In the genomic region with DNA sequence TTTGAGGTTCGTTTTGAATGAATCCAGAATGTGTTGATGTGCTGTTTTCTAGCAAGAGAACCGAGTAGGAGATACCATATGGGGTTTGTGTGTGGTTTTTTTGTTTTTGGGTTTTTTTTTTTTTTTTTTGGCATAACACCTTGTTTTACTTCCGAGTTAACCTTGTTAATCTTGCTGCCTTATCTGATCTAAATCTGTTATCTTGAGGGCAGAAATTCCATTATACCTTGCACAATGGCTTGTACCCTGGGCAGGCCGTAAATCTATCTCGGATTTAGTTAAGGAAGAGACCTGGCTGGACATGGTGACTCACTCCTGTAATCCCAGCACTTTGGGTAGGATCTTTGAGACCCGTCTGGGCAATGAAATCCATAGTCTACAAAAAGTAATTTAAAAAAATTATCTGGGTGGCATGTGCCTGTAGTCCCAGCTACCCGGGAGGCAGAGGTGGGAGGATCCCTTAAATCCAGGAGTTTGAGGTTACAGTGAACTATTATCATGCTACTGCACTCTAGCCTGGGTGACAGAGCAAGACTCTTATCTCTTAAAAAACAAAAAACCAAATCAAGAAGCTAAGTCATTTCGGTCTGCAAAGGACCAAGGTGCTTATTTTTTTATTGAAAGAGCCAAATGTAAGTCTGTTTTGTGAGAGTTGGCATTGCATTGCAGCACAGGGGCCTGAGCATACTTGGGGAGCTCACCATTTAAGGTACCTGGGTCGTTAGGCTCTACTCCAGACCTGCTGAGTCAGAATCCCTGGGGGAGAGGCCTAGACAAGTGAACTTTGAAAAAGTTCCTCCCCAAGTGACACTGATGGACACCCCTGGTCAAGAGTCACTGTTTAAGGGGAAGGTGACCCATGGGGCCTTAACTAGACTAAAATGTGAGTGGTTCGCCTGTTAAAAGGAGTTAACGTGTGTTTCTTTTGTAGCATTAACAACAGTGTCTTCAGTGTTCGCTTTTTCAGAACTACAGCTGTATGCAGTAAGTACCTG, we compare ENCODE assay signal across 1 cellular context.
TF ChIP-seq lines count a peak whose summit lies in the region.

No MANE protein-coding gene starts in this region.

TF ChIP-seq in K562, 482 proteins besides CTCF, POLR2A, EP300 and RAD21 (continued from another document and continues in another):
- TF ChIP-seq, protein P1, sequence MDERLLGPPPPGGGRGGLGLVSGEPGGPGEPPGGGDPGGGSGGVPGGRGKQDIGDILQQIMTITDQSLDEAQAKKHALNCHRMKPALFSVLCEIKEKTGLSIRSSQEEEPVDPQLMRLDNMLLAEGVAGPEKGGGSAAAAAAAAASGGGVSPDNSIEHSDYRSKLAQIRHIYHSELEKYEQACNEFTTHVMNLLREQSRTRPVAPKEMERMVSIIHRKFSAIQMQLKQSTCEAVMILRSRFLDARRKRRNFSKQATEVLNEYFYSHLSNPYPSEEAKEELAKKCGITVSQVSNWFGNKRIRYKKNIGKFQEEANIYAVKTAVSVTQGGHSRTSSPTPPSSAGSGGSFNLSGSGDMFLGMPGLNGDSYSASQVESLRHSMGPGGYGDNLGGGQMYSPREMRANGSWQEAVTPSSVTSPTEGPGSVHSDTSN (CRISPR knock-in tag; IDR thresholded peaks at IDR 0.05; ENCODE audit: low read depth), result no peak
- TF ChIP-seq, protein P1 (tag; conservative IDR thresholded peaks at IDR 0.05; ENCODE audit: low read depth), result peak; percentile 64
- TF ChIP-seq HMG20A (CRISPR knock-in tag; conservative IDR thresholded peaks at IDR 0.05) (no peak), KDM2B (CRISPR knock-in tag; IDR thresholded peaks at IDR 0.05) (no peak), ZNF24 (IDR thresholded peaks at IDR 0.05) (no peak), PHF20 (IDR thresholded peaks at IDR 0.05; ENCODE audit: partially characterized antibody) (no peak), FOXK1 (CRISPR knock-in tag; IDR thresholded peaks at IDR 0.05; ENCODE audit: borderline replicate concordance) (no peak), PHF8 (IDR thresholded peaks at IDR 0.05; ENCODE audit: borderline replicate concordance, low read length) (no peak), SREBF1 (IDR thresholded peaks at IDR 0.05; ENCODE audit: borderline replicate concordance, low read depth, low read length) (no peak), MECOM (CRISPR knock-in tag; IDR thresholded peaks at IDR 0.05) (no peak), BHLHE40 (IDR thresholded peaks at IDR 0.05; ENCODE audit: low read length) (peak; percentile 82), HDAC2 (IDR thresholded peaks at IDR 0.05) (peak; percentile 91), SMARCA5 (IDR thresholded peaks at IDR 0.05) (peak; percentile 28; the same call in 1 of the 2 replicates), POLR2H (tag; IDR thresholded peaks at IDR 0.05; ENCODE audit: low read depth) (no peak), HNRNPK (IDR thresholded peaks at IDR 0.05; ENCODE audit: low read depth, low read length, poor library complexity, severe bottlenecking) (no peak), ZNF384 (IDR thresholded peaks at IDR 0.05; ENCODE audit: low read depth, low read length) (peak; percentile 58; the same call in 1 of the 2 replicates), BRD9 (IDR thresholded peaks at IDR 0.05; ENCODE audit: low read depth, partially characterized antibody) (no peak), ZNF79 (CRISPR knock-in tag; IDR thresholded peaks at IDR 0.05; ENCODE audit: low read depth) (no peak), L3MBTL2 (IDR thresholded peaks at IDR 0.05) (0 out of 2 replicates have a peak, but pooled peaks have one; percentile 17), FIP1L1 (IDR thresholded peaks at IDR 0.05; ENCODE audit: low read depth, low read length, poor library complexity, severe bottlenecking) (no peak), SRSF1 (IDR thresholded peaks at IDR 0.05; ENCODE audit: low read depth, low read length) (no peak), FOS (IDR thresholded peaks at IDR 0.05; ENCODE audit: extremely low read depth, insufficient read length) (no peak), ELF1 (tag; IDR thresholded peaks at IDR 0.05) (no peak), ZNF778 (CRISPR knock-in tag; IDR thresholded peaks at IDR 0.05) (no peak), RFX5 (IDR thresholded peaks at IDR 0.05; ENCODE audit: low read depth, low read length) (no peak), ESRRB (CRISPR knock-in tag; IDR thresholded peaks at IDR 0.05; ENCODE audit: borderline replicate concordance) (no peak), ARID1B (IDR thresholded peaks at IDR 0.05) (peak; percentile 96), STAT5B (CRISPR knock-in tag; IDR thresholded peaks at IDR 0.05) (no peak), BRCA1 (IDR thresholded peaks at IDR 0.05) (no peak), BRCA1 (CRISPR knock-in tag; IDR thresholded peaks at IDR 0.05) (no peak), NFYB (IDR thresholded peaks at IDR 0.05; ENCODE audit: extremely low read depth, insufficient read length) (no peak), ZNF212 (CRISPR knock-in tag; IDR thresholded peaks at IDR 0.05) (no peak), ZEB2 (IDR thresholded peaks at IDR 0.05) (0 out of 2 replicates have a peak, but pooled peaks have one; percentile 36), MTA2 (IDR thresholded peaks at IDR 0.05; ENCODE audit: low read depth) (peak; percentile 69), ATF1 (CRISPR knock-in tag; IDR thresholded peaks at IDR 0.05) (no peak), ATF1 (tag; IDR thresholded peaks at IDR 0.05) (no peak), NCOA4 (IDR thresholded peaks at IDR 0.05; ENCODE audit: partially characterized antibody) (no peak), HEY1 (CRISPR knock-in tag; IDR thresholded peaks at IDR 0.05; ENCODE audit: borderline replicate concordance) (no peak), OTX1 (CRISPR knock-in tag; IDR thresholded peaks at IDR 0.05) (no peak), TAL1 (IDR thresholded peaks at IDR 0.05) (peak; percentile 86), HDAC3 (IDR thresholded peaks at IDR 0.05; ENCODE audit: borderline replicate concordance, partially characterized antibody) (peak; percentile 67), MAZ (CRISPR knock-in tag; conservative IDR thresholded peaks at IDR 0.05 in 1 of 2, IDR thresholded peaks at IDR 0.05 in 1 of 2) (no peak)
- TF ChIP-seq, protein P2, sequence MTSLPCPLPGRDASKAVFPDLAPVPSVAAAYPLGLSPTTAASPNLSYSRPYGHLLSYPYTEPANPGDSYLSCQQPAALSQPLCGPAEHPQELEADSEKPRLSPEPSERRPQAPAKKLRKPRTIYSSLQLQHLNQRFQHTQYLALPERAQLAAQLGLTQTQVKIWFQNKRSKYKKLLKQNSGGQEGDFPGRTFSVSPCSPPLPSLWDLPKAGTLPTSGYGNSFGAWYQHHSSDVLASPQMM (CRISPR knock-in tag; IDR thresholded peaks at IDR 0.05), result no peak
- TF ChIP-seq, protein P3, sequence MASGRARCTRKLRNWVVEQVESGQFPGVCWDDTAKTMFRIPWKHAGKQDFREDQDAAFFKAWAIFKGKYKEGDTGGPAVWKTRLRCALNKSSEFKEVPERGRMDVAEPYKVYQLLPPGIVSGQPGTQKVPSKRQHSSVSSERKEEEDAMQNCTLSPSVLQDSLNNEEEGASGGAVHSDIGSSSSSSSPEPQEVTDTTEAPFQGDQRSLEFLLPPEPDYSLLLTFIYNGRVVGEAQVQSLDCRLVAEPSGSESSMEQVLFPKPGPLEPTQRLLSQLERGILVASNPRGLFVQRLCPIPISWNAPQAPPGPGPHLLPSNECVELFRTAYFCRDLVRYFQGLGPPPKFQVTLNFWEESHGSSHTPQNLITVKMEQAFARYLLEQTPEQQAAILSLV (tag; IDR thresholded peaks at IDR 0.05), result no peak
- TF ChIP-seq, protein P4, sequence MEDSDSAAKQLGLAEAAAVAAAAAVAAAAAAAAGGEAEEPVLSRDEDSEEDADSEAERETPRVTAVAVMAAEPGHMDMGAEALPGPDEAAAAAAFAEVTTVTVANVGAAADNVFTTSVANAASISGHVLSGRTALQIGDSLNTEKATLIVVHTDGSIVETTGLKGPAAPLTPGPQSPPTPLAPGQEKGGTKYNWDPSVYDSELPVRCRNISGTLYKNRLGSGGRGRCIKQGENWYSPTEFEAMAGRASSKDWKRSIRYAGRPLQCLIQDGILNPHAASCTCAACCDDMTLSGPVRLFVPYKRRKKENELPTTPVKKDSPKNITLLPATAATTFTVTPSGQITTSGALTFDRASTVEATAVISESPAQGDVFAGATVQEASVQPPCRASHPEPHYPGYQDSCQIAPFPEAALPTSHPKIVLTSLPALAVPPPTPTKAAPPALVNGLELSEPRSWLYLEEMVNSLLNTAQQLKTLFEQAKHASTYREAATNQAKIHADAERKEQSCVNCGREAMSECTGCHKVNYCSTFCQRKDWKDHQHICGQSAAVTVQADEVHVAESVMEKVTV (CRISPR knock-in tag; IDR thresholded peaks at IDR 0.05), result no peak
- TF ChIP-seq, protein P5, sequence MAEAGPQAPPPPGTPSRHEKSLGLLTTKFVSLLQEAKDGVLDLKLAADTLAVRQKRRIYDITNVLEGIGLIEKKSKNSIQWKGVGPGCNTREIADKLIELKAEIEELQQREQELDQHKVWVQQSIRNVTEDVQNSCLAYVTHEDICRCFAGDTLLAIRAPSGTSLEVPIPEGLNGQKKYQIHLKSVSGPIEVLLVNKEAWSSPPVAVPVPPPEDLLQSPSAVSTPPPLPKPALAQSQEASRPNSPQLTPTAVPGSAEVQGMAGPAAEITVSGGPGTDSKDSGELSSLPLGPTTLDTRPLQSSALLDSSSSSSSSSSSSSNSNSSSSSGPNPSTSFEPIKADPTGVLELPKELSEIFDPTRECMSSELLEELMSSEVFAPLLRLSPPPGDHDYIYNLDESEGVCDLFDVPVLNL (CRISPR knock-in tag; IDR thresholded peaks at IDR 0.05; ENCODE audit: low read depth), result no peak
- TF ChIP-seq, protein P6, sequence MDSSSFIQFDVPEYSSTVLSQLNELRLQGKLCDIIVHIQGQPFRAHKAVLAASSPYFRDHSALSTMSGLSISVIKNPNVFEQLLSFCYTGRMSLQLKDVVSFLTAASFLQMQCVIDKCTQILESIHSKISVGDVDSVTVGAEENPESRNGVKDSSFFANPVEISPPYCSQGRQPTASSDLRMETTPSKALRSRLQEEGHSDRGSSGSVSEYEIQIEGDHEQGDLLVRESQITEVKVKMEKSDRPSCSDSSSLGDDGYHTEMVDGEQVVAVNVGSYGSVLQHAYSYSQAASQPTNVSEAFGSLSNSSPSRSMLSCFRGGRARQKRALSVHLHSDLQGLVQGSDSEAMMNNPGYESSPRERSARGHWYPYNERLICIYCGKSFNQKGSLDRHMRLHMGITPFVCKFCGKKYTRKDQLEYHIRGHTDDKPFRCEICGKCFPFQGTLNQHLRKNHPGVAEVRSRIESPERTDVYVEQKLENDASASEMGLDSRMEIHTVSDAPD (CRISPR knock-in tag; IDR thresholded peaks at IDR 0.05), result no peak
- TF ChIP-seq, protein P7, sequence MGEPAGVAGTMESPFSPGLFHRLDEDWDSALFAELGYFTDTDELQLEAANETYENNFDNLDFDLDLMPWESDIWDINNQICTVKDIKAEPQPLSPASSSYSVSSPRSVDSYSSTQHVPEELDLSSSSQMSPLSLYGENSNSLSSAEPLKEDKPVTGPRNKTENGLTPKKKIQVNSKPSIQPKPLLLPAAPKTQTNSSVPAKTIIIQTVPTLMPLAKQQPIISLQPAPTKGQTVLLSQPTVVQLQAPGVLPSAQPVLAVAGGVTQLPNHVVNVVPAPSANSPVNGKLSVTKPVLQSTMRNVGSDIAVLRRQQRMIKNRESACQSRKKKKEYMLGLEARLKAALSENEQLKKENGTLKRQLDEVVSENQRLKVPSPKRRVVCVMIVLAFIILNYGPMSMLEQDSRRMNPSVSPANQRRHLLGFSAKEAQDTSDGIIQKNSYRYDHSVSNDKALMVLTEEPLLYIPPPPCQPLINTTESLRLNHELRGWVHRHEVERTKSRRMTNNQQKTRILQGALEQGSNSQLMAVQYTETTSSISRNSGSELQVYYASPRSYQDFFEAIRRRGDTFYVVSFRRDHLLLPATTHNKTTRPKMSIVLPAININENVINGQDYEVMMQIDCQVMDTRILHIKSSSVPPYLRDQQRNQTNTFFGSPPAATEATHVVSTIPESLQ (CRISPR knock-in tag; IDR thresholded peaks at IDR 0.05), result no peak
- TF ChIP-seq, protein P8, sequence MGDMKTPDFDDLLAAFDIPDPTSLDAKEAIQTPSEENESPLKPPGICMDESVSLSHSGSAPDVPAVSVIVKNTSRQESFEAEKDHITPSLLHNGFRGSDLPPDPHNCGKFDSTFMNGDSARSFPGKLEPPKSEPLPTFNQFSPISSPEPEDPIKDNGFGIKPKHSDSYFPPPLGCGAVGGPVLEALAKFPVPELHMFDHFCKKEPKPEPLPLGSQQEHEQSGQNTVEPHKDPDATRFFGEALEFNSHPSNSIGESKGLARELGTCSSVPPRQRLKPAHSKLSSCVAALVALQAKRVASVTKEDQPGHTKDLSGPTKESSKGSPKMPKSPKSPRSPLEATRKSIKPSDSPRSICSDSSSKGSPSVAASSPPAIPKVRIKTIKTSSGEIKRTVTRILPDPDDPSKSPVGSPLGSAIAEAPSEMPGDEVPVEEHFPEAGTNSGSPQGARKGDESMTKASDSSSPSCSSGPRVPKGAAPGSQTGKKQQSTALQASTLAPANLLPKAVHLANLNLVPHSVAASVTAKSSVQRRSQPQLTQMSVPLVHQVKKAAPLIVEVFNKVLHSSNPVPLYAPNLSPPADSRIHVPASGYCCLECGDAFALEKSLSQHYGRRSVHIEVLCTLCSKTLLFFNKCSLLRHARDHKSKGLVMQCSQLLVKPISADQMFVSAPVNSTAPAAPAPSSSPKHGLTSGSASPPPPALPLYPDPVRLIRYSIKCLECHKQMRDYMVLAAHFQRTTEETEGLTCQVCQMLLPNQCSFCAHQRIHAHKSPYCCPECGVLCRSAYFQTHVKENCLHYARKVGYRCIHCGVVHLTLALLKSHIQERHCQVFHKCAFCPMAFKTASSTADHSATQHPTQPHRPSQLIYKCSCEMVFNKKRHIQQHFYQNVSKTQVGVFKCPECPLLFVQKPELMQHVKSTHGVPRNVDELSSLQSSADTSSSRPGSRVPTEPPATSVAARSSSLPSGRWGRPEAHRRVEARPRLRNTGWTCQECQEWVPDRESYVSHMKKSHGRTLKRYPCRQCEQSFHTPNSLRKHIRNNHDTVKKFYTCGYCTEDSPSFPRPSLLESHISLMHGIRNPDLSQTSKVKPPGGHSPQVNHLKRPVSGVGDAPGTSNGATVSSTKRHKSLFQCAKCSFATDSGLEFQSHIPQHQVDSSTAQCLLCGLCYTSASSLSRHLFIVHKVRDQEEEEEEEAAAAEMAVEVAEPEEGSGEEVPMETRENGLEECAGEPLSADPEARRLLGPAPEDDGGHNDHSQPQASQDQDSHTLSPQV (IDR thresholded peaks at IDR 0.05), result no peak
- TF ChIP-seq, protein P9, sequence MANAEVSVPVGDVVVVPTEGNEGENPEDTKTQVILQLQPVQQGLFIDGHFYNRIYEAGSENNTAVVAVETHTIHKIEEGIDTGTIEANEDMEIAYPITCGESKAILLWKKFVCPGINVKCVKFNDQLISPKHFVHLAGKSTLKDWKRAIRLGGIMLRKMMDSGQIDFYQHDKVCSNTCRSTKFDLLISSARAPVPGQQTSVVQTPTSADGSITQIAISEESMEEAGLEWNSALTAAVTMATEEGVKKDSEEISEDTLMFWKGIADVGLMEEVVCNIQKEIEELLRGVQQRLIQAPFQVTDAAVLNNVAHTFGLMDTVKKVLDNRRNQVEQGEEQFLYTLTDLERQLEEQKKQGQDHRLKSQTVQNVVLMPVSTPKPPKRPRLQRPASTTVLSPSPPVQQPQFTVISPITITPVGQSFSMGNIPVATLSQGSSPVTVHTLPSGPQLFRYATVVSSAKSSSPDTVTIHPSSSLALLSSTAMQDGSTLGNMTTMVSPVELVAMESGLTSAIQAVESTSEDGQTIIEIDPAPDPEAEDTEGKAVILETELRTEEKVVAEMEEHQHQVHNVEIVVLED (CRISPR knock-in tag; IDR thresholded peaks at IDR 0.05), result no peak
